8 cellular contexts compared by ENCODE assay signal in genomic region chrX:70434914-70435586, GRCh38. TPM values are rescaled to one million over a fixed set of nuclear protein-coding genes. Genes with fewer than 3 reads are reported as not detected.
DNase-seq lines count a peak whose midpoint lies in the region; ATAC-seq and TF ChIP-seq lines count a peak whose summit lies in the region.

No MANE protein-coding gene starts in this region.

- H3K79me2 ChIP-seq in GM23338 (replicated peaks; ENCODE audit: insufficient read depth): no peaks in the 10 kb centered on the region

- H3K36me3 ChIP-seq in GM23338 (ENCODE audit: insufficient read depth): no peaks in the 10 kb centered on the region
- H3K36me3 ChIP-seq in gastrocnemius medialis: no peaks in the 10 kb centered on the region

- H3K9me3 Mint-ChIP-seq in GM23338 (no peaks in the 10 kb centered on the region), T-cell (no peaks in the 10 kb centered on the region)

- H3K9me3 ChIP-seq in gastrocnemius medialis: no peaks in the 10 kb centered on the region

- POLR2A ChIA-PET in T-cell (lab: Charles Lee): interaction anchor here in 1 of 2 donors (1.2 kb wide), 1 partner anchor 9 kb away, joined by 4 read pairs; the partner anchor contains the start of gene DLG3

- H3K36me3 Mint-ChIP-seq in GM23338 (ENCODE audit: low read depth): peaks cover 13% of the 10 kb centered on the region
- H3K36me3 Mint-ChIP-seq in T-cell: no peaks in the 10 kb centered on the region

- H2AFZ ChIP-seq in GM23338: 0 out of 2 replicates have a peak overlapping the region, but pooled peaks have one; percentile 32

- H3K27me3 ChIP-seq in GM23338 (ENCODE audit: insufficient read depth): no peaks in the 10 kb centered on the region
- H3K27me3 ChIP-seq in gastrocnemius medialis: no peaks in the 10 kb centered on the region

- no peak for ATAC-seq in GM23338
- no peak for ATAC-seq in T-cell (replicated peaks in 1 of 4)
- ATAC-seq in gastrocnemius medialis: peak; percentile 57 to 59
- ATAC-seq in GM21786 (IDR thresholded peaks at IDR 0.05; ENCODE audit: unreplicated experiment): no peak

- H3K4me3 Mint-ChIP-seq in GM23338 (peak overlapping the region; percentile 90), T-cell (peak overlapping the region; percentile 86 to 90 (median 87))

- intact Hi-C loops in gastrocnemius medialis (cut with DNase I; ENCODE audit: low total_unique reads): loop anchor here (1.0 kb wide), 2 partner anchors 145 to 302 kb away; partner anchors contain the start of genes IGBP1 and KIF4A

- H3K27ac ChIP-seq in GM23338 (ENCODE audit: low read depth) (no peak overlapping the region), gastrocnemius medialis (peak overlapping the region; percentile 83 to 91 (median 89))

- H3K4me3 ChIP-seq in GM23338 (peak overlapping the region; percentile 81), gastrocnemius medialis (peak overlapping the region; percentile 68 to 79 (median 70))

- no peaks in the 10 kb centered on the region for H4K20me1 ChIP-seq in GM23338 (replicated peaks; ENCODE audit: insufficient read depth)

- H3K27me3 Mint-ChIP-seq in GM23338 (ENCODE audit: insufficient read depth, low read depth, poor library complexity) (peaks cover 4% of the 10 kb centered on the region), T-cell (peaks cover 0 to 33% of the 10 kb centered on the region in 2 donors)

- H3K4me2 ChIP-seq in GM23338: peak overlapping the region; percentile 82

- no peaks in the 10 kb centered on the region for H3K9me2 ChIP-seq in GM23338 (ENCODE audit: insufficient read depth)

- TF ChIP-seq POLR2A in gastrocnemius medialis (IDR thresholded peaks at IDR 0.05): peak in 1 of 2 donors; percentile 16

- H3K4me1 Mint-ChIP-seq in GM23338 (peaks cover 21% of the 10 kb centered on the region), T-cell (peaks cover 7 to 30% (median 13%) of the 10 kb centered on the region in 3 donors)

- in situ Hi-C loops in gastrocnemius medialis (cut with MboI; ENCODE audit: low sequenced_read_pairs in 4 of 4): loop anchor here in 3 of 4 donors (25.0 kb wide), 1 partner anchor 298 kb away; the partner anchor contains the start of gene IGBP1 (in 3 of the 3)

- CTCF ChIA-PET in T-cell (lab: Charles Lee): interaction anchor here (0.6 to 2.9 kb wide), 6 partner anchors 12 to 304 kb away, joined by 3 to 14 read pairs (median 3); partner anchors contain the start of gene IGBP1 (in 1 of the 2)

- H3K4me1 ChIP-seq in GM23338 (ENCODE audit: insufficient read depth): no peaks in the 10 kb centered on the region; the same call in 1 of the 2 replicates
- peaks cover 0 to 8% of the 10 kb centered on the region in 2 donors for H3K4me1 ChIP-seq in gastrocnemius medialis

- H3K27ac Mint-ChIP-seq in GM23338 (peak overlapping the region; percentile 40; the same call in 1 of the 2 replicates), T-cell (peak overlapping the region; percentile 19 to 66)

- TF ChIP-seq CTCF in GM23338 (conservative IDR thresholded peaks at IDR 0.05; ENCODE audit: low read depth in 2 of 2) (no peak), gastrocnemius medialis (IDR thresholded peaks at IDR 0.05 in 4 of 5, conservative IDR thresholded peaks at IDR 0.05 in 1 of 5) (no peak)

- no peaks in the 10 kb centered on the region for H3F3A ChIP-seq in GM23338 (replicated peaks; ENCODE audit: low read depth)

- peak; percentile 26 for DNase-seq in GM23338 (ENCODE audit: low spot score)
- DNase-seq in T-cell: peak in 1 of 34 experiments; percentile 16
- DNase-seq in glomerular visceral epithelial cell (ENCODE audit: extremely low spot score): peak; percentile 15
- DNase-seq in gastrocnemius medialis: peak; percentile 13 to 74
- no peak for DNase-seq in HPDE6-E6E7 (ENCODE audit: extremely low spot score)
- no peak for DNase-seq in NCI-H1092 treated with DMSO at 0.1 percent for 48 hours (lab: John Stamatoyannopoulos, UW)
- DNase-seq in COLO668 (lab: John Stamatoyannopoulos, UW; ENCODE audit: unreplicated experiment): no peak

TF ChIP-seq in GM23338, 12 proteins besides CTCF, POLR2A, EP300 and RAD21 (continues in another document):
- TF ChIP-seq ZNF114 (CRISPR knock-in tag; IDR thresholded peaks at IDR 0.05) (no peak), POLR2AphosphoS5 (IDR thresholded peaks at IDR 0.05; ENCODE audit: low read depth) (no peak), ZNF462 (CRISPR knock-in tag; IDR thresholded peaks at IDR 0.05) (no peak), JUNB (IDR thresholded peaks at IDR 0.05; ENCODE audit: unreplicated experiment) (no peak), ZNF331 (CRISPR knock-in tag; IDR thresholded peaks at IDR 0.05; ENCODE audit: low read depth) (no peak)

RNA-seq across cellular contexts. Expression of gene DLG3, which starts 9.6 kb away (rescaled TPM):
- total RNA-seq in GM23338 (2014; rRNA removed; shearing (Covaris generic)): 54.2 and 61.8 TPM in 2 replicates
- polyA plus RNA-seq in GM23338 (2016; fragmentation: Nextera tagmentation; extraction: Ambion mirVana): 12.5 and 13.0 TPM in 2 replicates
- total RNA-seq in T-cell (10 to 100 TPM in 3 of 5 donors, 1 to 10 TPM in 2; 6.2 to 14.1 (median 10.3) TPM), gastrocnemius medialis (1 to 10 TPM in 1 of 4 donors, under 1 TPM in 3; 0.20 to 3.4 (median 0.69) TPM)

RNA-seq across cellular contexts. Expression of gene GDPD2, which starts 11.9 kb away (rescaled TPM):
- total RNA-seq in GM23338 (2014; rRNA removed; shearing (Covaris generic)): 10.3 and 11.3 TPM in 2 replicates
- polyA plus RNA-seq in GM23338 (2016; fragmentation: Nextera tagmentation; extraction: Ambion mirVana): 3.6 and 5.2 TPM in 2 replicates
- total RNA-seq in T-cell (not detected), gastrocnemius medialis (not detected)

Comparison
In these comparisons a context has a peak if more than half of its experiments do, and no peak if none do; other contexts are left out.
1. ATAC-seq: peak in gastrocnemius medialis (2 of 2); none in GM23338 (single experiment), T-cell (0 of 4) and GM21786 (single experiment).
2. DNase-seq: peak in GM23338 (single experiment), glomerular visceral epithelial cell (single experiment) and gastrocnemius medialis (2 of 2); none in HPDE6-E6E7 (single experiment), NCI-H1092 treated with DMSO at 0.1 percent for 48 hours (single experiment) and COLO668 (single experiment).
3. RNA of gene GDPD2, which starts 11.9 kb away (total RNA-seq): 10.3 to 11.3 TPM in GM23338; not detected in T-cell and not detected in gastrocnemius medialis; every median in the first group is over 10 times any median in the second.